In genomic region chr9:134392900-134393299, GRCh38 we compare ENCODE assay signal across 22 cellular contexts.
DNase-seq lines count a peak whose midpoint lies in the region; ATAC-seq, FAIRE-seq and TF ChIP-seq lines count a peak whose summit lies in the region.
"Had no signal": no experiment of that assay in that cellular context is flagged by ENCODE, and none has a peak within 500 bp of the region (broad histone marks: within the 10 kb centered on the region; RNA-seq: fewer than 3 reads in every experiment).

No MANE protein-coding gene starts in this region.

- TF ChIP-seq EP300 in stomach (IDR thresholded peaks at IDR 0.05) = no peak

- intact Hi-C loops in activated B cell treated with CpG ODN at 0.5 μM for 24 hours (cut with micrococcal nuclease) = loop anchor here (5.0 to 10.0 kb wide), 2 partner anchors 66 to 368 kb away; partner anchors contain the start of genes BRD3OS and RXRA
- intact Hi-C loops in endothelial cell of umbilical vein (cut with micrococcal nuclease) = loop anchor here (1.0 kb wide), 1 partner anchor 17 kb away; no protein-coding TSS in a partner anchor
- intact Hi-C loops in stomach (cut with DNase I; ENCODE audit: low total_unique reads) = no loop called here

- peaks cover 5 to 6% of the 10 kb centered on the region in 2 donors for H3K36me3 Mint-ChIP-seq in activated T-cell treated with anti-CD3 and anti-CD28 coated beads, Interleukin-2, amount 50 U/mL, for 72 hours (ENCODE audit: insufficient read depth in 2 of 2)
- H3K36me3 Mint-ChIP-seq in activated T-cell treated with anti-CD3 and anti-CD28 coated beads, Interleukin-2, amount 50 U/mL, for 24 hours (ENCODE audit: low read depth) = no peaks in the 10 kb centered on the region
- H3K36me3 Mint-ChIP-seq in activated B cell treated with CpG ODN at 0.5 μM for 24 hours (ENCODE audit: low read depth) = no peaks in the 10 kb centered on the region

- FAIRE-seq in endothelial cell of umbilical vein (lab: Jason Lieb, UNC) = peak; percentile 90
- FAIRE-seq: A549, keratinocyte had no signal

- H3K27ac Mint-ChIP-seq in activated T-cell treated with anti-CD3 and anti-CD28 coated beads, Interleukin-2, amount 50 U/mL, for 72 hours = no peak overlapping the region
- H3K27ac Mint-ChIP-seq in activated T-cell treated with anti-CD3 and anti-CD28 coated beads, Interleukin-2, amount 50 U/mL, for 24 hours = no peak overlapping the region
- H3K27ac Mint-ChIP-seq in activated B cell treated with CpG ODN at 0.5 μM for 24 hours = peak overlapping the region; percentile 19

- no peak for ATAC-seq in activated T-cell treated with anti-CD3 and anti-CD28 coated beads, Interleukin-2, amount 50 U/mL, for 72 hours (replicated peaks in 1 of 2)
- ATAC-seq in activated B cell treated with CpG ODN at 0.5 μM for 24 hours (ENCODE audit: low read depth) (no peak), HG03097 (IDR thresholded peaks at IDR 0.05; ENCODE audit: low FRiP score, unreplicated experiment) (no peak), GM18861 (IDR thresholded peaks at IDR 0.05; ENCODE audit: unreplicated experiment) (no peak)
- ATAC-seq: A549, HCT116 had no signal

- peaks cover 52% of the 10 kb centered on the region for H3K4me1 ChIP-seq in endothelial cell of umbilical vein (ENCODE audit: control insufficient read depth, extremely low read depth, insufficient read depth, low read length)
- H3K4me1 ChIP-seq in stomach = peaks cover 65 to 99% (median 91%) of the 10 kb centered on the region in 4 donors

- H3K36me3 ChIP-seq in endothelial cell of umbilical vein (ENCODE audit: control insufficient read depth in 2 of 2, extremely low read depth in 1 of 2, insufficient read depth in 2 of 2, low read length in 2 of 2) = no peaks in the 10 kb centered on the region
- H3K36me3 ChIP-seq in stomach = peaks cover 0 to 5% (median 0%) of the 10 kb centered on the region in 4 donors
- H3K36me3 ChIP-seq: thoracic aorta, WERI-Rb-1 had no signal

- WGBS in stomach, 5 donors = 77 to 95% (median 88%) methylated on average over 11 to 12 of the region's 12 CpGs

- dilution Hi-C loops in endothelial cell of umbilical vein (cut with MboI; ENCODE audit: extremely low pct_ligation_motif_present, low sequenced_read_pairs) = no loop called here

- TF ChIP-seq POLR2A in endothelial cell of umbilical vein (IDR thresholded peaks at IDR 0.05; ENCODE audit: low read depth, low read length) (peak; percentile 30), stomach (IDR thresholded peaks at IDR 0.05) (no peak)

- no peak for DNase-seq in activated T-cell treated with anti-CD3 and anti-CD28 coated beads, Interleukin-2, amount 50 U/mL, for 72 hours
- DNase-seq in activated T-cell treated with anti-CD3 and anti-CD28 coated beads, Interleukin-2, amount 50 U/mL, for 24 hours = no peak
- DNase-seq in activated B cell treated with CpG ODN at 0.5 μM for 24 hours = no peak
- peak; percentile 63 for DNase-seq in endothelial cell of umbilical vein (ENCODE audit: low read depth, low spot score)
- no peak for DNase-seq in stomach
- DNase-seq in cortex of kidney (lab: John Stamatoyannopoulos, UW) = no peak
- DNase-seq: activated CD8-positive, alpha-beta memory T cell treated with anti-CD3 and anti-CD28 coated beads for 24 hours; aorta; DND-41; hippocampal formation; IMR-90; NCI-H187 treated with DMSO at 0.1 percent for 48 hours; NCI-H446; stimulated activated CD8-positive, alpha-beta memory T cell treated with anti-CD3 and anti-CD28 coated beads, Interleukin-4, amount 100 ng/mL, for 48 hours; WERI-Rb-1 had no signal

- H3K9ac ChIP-seq in endothelial cell of umbilical vein (replicated peaks; ENCODE audit: extremely low read depth, insufficient read depth, low read length) = no peak overlapping the region

- no peaks in the 10 kb centered on the region for H3K27me3 ChIP-seq in endothelial cell of umbilical vein (ENCODE audit: control insufficient read depth in 2 of 2, insufficient read depth in 2 of 2, low read length in 2 of 2)
- no peaks in the 10 kb centered on the region for H3K27me3 ChIP-seq in stomach

- no peak overlapping the region for H2AFZ ChIP-seq in endothelial cell of umbilical vein (ENCODE audit: low read depth, low read length)

- peaks cover 73% of the 10 kb centered on the region for H3K4me1 Mint-ChIP-seq in activated T-cell treated with anti-CD3 and anti-CD28 coated beads, Interleukin-2, amount 50 U/mL, for 72 hours (ENCODE audit: low read depth)
- H3K4me1 Mint-ChIP-seq in activated T-cell treated with anti-CD3 and anti-CD28 coated beads, Interleukin-2, amount 50 U/mL, for 24 hours (ENCODE audit: low read depth) = peaks cover 72% of the 10 kb centered on the region
- peaks cover 78% of the 10 kb centered on the region for H3K4me1 Mint-ChIP-seq in activated B cell treated with CpG ODN at 0.5 μM for 24 hours

- H3K9me1 ChIP-seq in endothelial cell of umbilical vein (replicated peaks; ENCODE audit: control insufficient read depth, extremely low read depth, insufficient read depth, low read length) = no peaks in the 10 kb centered on the region

- peak overlapping the region; percentile 50 for H3K27ac ChIP-seq in endothelial cell of umbilical vein (ENCODE audit: insufficient read depth, low read depth, low read length)
- H3K27ac ChIP-seq in stomach = peak overlapping the region in 3 of 5 donors; percentile 44 to 57 (median 54)
- H3K27ac ChIP-seq: thoracic aorta, WERI-Rb-1 had no signal

- H4K20me1 ChIP-seq in endothelial cell of umbilical vein (replicated peaks; ENCODE audit: control insufficient read depth, extremely low read depth, insufficient read depth, low read length) = no peaks in the 10 kb centered on the region

- TF ChIP-seq CTCF in activated B cell treated with CpG ODN at 0.5 μM for 24 hours (IDR thresholded peaks at IDR 0.05) (no peak), endothelial cell of umbilical vein (IDR thresholded peaks at IDR 0.05; ENCODE audit: extremely low read depth in 1 of 2, insufficient read depth in 1 of 2, low read depth in 1 of 2, low read length in 2 of 2) (no peak), stomach (IDR thresholded peaks at IDR 0.05) (no peak)

- H3K79me2 ChIP-seq in endothelial cell of umbilical vein (ENCODE audit: control insufficient read depth, insufficient read depth, low read length) = peaks cover 33% of the 10 kb centered on the region

- H3K9me3 ChIP-seq in endothelial cell of umbilical vein (replicated peaks; ENCODE audit: control insufficient read depth, insufficient read depth, low read length) (no peaks in the 10 kb centered on the region), stomach (no peaks in the 10 kb centered on the region)
- H3K9me3 ChIP-seq: A549, thoracic aorta had no signal

- POLR2A ChIA-PET in activated B cell treated with CpG ODN at 0.5 μM for 24 hours (lab: Charles Lee) = interaction anchor here (3.6 kb wide), 1 partner anchor 14 kb away, joined by 27 read pairs; no protein-coding TSS in a partner anchor
- POLR2A ChIA-PET in endothelial cell of umbilical vein (lab: Charles Lee) = interaction anchor here (0.8 to 1.1 kb wide), 2 partner anchors 11 to 52 kb away, joined by 4 read pairs; no protein-coding TSS in a partner anchor

- H3K9me3 Mint-ChIP-seq in activated T-cell treated with anti-CD3 and anti-CD28 coated beads, Interleukin-2, amount 50 U/mL, for 72 hours = peaks cover 3 to 5% of the 10 kb centered on the region in 2 donors
- peaks cover 6% of the 10 kb centered on the region for H3K9me3 Mint-ChIP-seq in activated T-cell treated with anti-CD3 and anti-CD28 coated beads, Interleukin-2, amount 50 U/mL, for 24 hours
- H3K9me3 Mint-ChIP-seq in activated B cell treated with CpG ODN at 0.5 μM for 24 hours = no peaks in the 10 kb centered on the region

- peak overlapping the region; percentile 13 for H3K4me2 ChIP-seq in endothelial cell of umbilical vein (ENCODE audit: insufficient read depth, low read length)
- H3K4me2 ChIP-seq: A549, smooth muscle cell had no signal

- peaks cover 16% of the 10 kb centered on the region for H3K27me3 Mint-ChIP-seq in activated T-cell treated with anti-CD3 and anti-CD28 coated beads, Interleukin-2, amount 50 U/mL, for 72 hours (ENCODE audit: low read depth)
- peaks cover 16% of the 10 kb centered on the region for H3K27me3 Mint-ChIP-seq in activated T-cell treated with anti-CD3 and anti-CD28 coated beads, Interleukin-2, amount 50 U/mL, for 24 hours
- H3K27me3 Mint-ChIP-seq in activated B cell treated with CpG ODN at 0.5 μM for 24 hours = no peaks in the 10 kb centered on the region

- CTCF ChIA-PET in activated B cell treated with CpG ODN at 0.5 μM for 24 hours (lab: Charles Lee) = no interaction called here
- CTCF ChIA-PET in endothelial cell of umbilical vein (lab: Charles Lee) = interaction anchor here (1.0 to 2.1 kb wide), 3 partner anchors 14 to 50 kb away, joined by 3 to 8 read pairs (median 5); no protein-coding TSS in a partner anchor

- H3K4me3 Mint-ChIP-seq in activated T-cell treated with anti-CD3 and anti-CD28 coated beads, Interleukin-2, amount 50 U/mL, for 72 hours = peak overlapping the region; percentile 71 to 82
- H3K4me3 Mint-ChIP-seq in activated T-cell treated with anti-CD3 and anti-CD28 coated beads, Interleukin-2, amount 50 U/mL, for 24 hours = no peak overlapping the region
- H3K4me3 Mint-ChIP-seq in activated B cell treated with CpG ODN at 0.5 μM for 24 hours = no peak overlapping the region

- no TSS peak for BruUV-seq in endothelial cell of umbilical vein (replicated peaks; lab: Mats Ljungman, UMichigan)

- H3K4me3 ChIP-seq in endothelial cell of umbilical vein (replicated peaks in 1 of 3; ENCODE audit: insufficient read depth in 1 of 3, low read depth in 1 of 3, low read length in 3 of 3) (no peak overlapping the region), stomach (no peak overlapping the region)
- H3K4me3 ChIP-seq: A549, smooth muscle cell, thoracic aorta had no signal

TF ChIP-seq in endothelial cell of umbilical vein, 7 proteins besides CTCF, POLR2A, EP300 and RAD21:
- TF ChIP-seq GATA2 (IDR thresholded peaks at IDR 0.05; ENCODE audit: insufficient read depth, insufficient read length, low read depth, low read length) (no peak), POLR2AphosphoS5 (IDR thresholded peaks at IDR 0.05; ENCODE audit: insufficient read depth, low read depth, low read length) (peak; percentile 66)
TF ChIP-seq in endothelial cell of umbilical vein: peak in this region for 1.

Comparison
In these comparisons a context has a peak if more than half of its experiments do, and no peak if none do; other contexts are left out.
1. H3K4me3 Mint-ChIP-seq: peak in activated T-cell treated with anti-CD3 and anti-CD28 coated beads, Interleukin-2, amount 50 U/mL, for 72 hours (2 of 2); none in activated T-cell treated with anti-CD3 and anti-CD28 coated beads, Interleukin-2, amount 50 U/mL, for 24 hours (single experiment) and activated B cell treated with CpG ODN at 0.5 μM for 24 hours (single experiment).